In genomic region chrY:17202395-17202794, GRCh38 we compare ENCODE assay signal across 34 cellular contexts.
"Had no signal": no experiment of that assay in that cellular context is flagged by ENCODE, and none has a peak within 500 bp of the region (broad histone marks: within the 10 kb centered on the region; RNA-seq: fewer than 3 reads in every experiment).

No MANE protein-coding gene starts in this region.

- H3K27me3 ChIP-seq: adrenal gland, ascending aorta, body of pancreas, brain microvascular endothelial cell, breast epithelium, cardiac muscle cell had no signal

- H3K4me3 ChIP-seq: adrenal gland, ascending aorta, body of pancreas, breast epithelium, cardiac muscle cell had no signal

- FAIRE-seq: astrocyte, bronchial epithelial cell had no signal

- DNase-seq: activated effector memory CD4-positive, alpha-beta T cell treated with anti-CD3 and anti-CD28 coated beads, Interleukin-2, amount 50 U/mL, for 16 hours; activated effector memory CD4-positive, alpha-beta T cell treated with Interleukin-2 at 50 U/mL for 16 hours; activated gamma-delta T cell; activated gamma-delta T cell treated with Interleukin-2 at 50 U/mL for 16 hours; activated naive CD4-positive, alpha-beta T cell; activated naive CD4-positive, alpha-beta T cell treated with anti-CD3 and anti-CD28 coated beads for 36 hours; activated naive CD4-positive, alpha-beta T cell treated with anti-CD3 and anti-CD28 coated beads, Interleukin-2, amount 10 ng/mL, durations not matched to agents 7 days and 5 days; activated naive CD4-positive, alpha-beta T cell treated with anti-CD3 and anti-CD28 coated beads, Interleukin-2, amount 50 U/mL, for 16 hours; activated naive CD4-positive, alpha-beta T cell treated with Interleukin-2 at 50 U/mL for 16 hours; activated naive CD8-positive, alpha-beta T cell treated with anti-CD3 and anti-CD28 coated beads for 36 hours; activated naive CD8-positive, alpha-beta T cell treated with anti-CD3 and anti-CD28 coated beads, Interleukin-2, amount 10 ng/mL, durations not matched to agents 7 days and 5 days; activated naive CD8-positive, alpha-beta T cell treated with anti-CD3 and anti-CD28 coated beads, Interleukin-2, amount 50 U/mL, for 24 hours; activated T-cell treated with anti-CD3 and anti-CD28 coated beads, Interleukin-2, amount 50 U/mL, for 1 hour; activated T-cell treated with anti-CD3 and anti-CD28 coated beads, Interleukin-2, amount 50 U/mL, for 24 hours; activated T-cell treated with anti-CD3 and anti-CD28 coated beads, Interleukin-2, amount 50 U/mL, for 4 hours; activated T-cell treated with anti-CD3 and anti-CD28 coated beads, Interleukin-2, amount 50 U/mL, for 48 hours; activated T-cell treated with anti-CD3 and anti-CD28 coated beads, Interleukin-2, amount 50 U/mL, for 72 hours; adrenal gland; amniotic stem cell; amygdala; anterior cingulate cortex; aorta; body of pancreas; brain microvascular endothelial cell; caudate nucleus; central memory CD4-positive, alpha-beta T cell; cerebellar nuclear complex had no signal

- H3K9me3 ChIP-seq: adrenal gland, ascending aorta, body of pancreas, breast epithelium had no signal

- H3K27ac ChIP-seq: adrenal gland, ascending aorta, body of pancreas, brain microvascular endothelial cell, breast epithelium, cardiac muscle cell had no signal

- ATAC-seq: activated naive CD4-positive, alpha-beta T cell treated with anti-CD3 and anti-CD28 coated beads, Interleukin-2, amount 50 U/mL, for 72 hours; activated naive CD8-positive, alpha-beta T cell treated with anti-CD3 and anti-CD28 coated beads, Interleukin-2, amount 50 U/mL, for 24 hours; activated T-cell treated with anti-CD3 and anti-CD28 coated beads, Interleukin-2, amount 50 U/mL, for 4 hours; activated T-cell treated with anti-CD3 and anti-CD28 coated beads, Interleukin-2, amount 50 U/mL, for 72 hours; activated T-helper 17 cell treated with anti-CD3 and anti-CD28 coated beads, Interleukin-2, amount 50 U/mL, for 72 hours; body of pancreas had no signal

- H3K36me3 ChIP-seq: adrenal gland, ascending aorta, brain microvascular endothelial cell, breast epithelium, cardiac muscle cell had no signal

- H3K4me1 ChIP-seq: adrenal gland, ascending aorta, body of pancreas, breast epithelium had no signal
